Comparison of ENCODE assay signal across 17 cellular contexts in the genomic region with DNA sequence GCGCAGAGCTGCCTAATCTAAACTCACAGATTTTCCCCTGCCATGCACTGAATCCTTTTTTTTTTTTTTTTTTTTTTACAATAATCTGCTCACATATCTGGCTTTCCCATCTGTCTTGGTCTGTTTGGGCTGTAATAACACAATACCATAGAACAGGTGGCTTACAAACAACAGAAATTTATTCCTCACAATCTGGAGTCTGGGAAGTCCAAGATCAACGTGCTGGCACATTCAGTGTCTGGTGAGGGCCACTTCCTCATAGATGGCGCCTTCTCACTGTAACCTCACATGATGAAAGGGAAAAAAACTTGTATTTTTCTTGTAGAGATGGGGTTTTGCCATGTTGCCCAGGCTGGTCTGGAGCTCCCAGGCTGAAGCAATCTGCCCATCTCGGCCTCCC.
"Had no signal": no experiment of that assay in that cellular context is flagged by ENCODE, and none has a peak within 500 bp of the region (broad histone marks: within the 10 kb centered on the region; RNA-seq: fewer than 3 reads in every experiment).

No MANE protein-coding gene starts in this region.

- H3K9ac ChIP-seq: neural progenitor cell had no signal

- H3K4me1 ChIP-seq: foreskin keratinocyte, right lobe of liver, vagina had no signal

- H3K4me2 ChIP-seq: neural progenitor cell, smooth muscle cell had no signal

- H3K36me3 ChIP-seq: lower lobe of right lung, neural progenitor cell, right lobe of liver, thoracic aorta, vagina had no signal

- H3K27ac ChIP-seq: foreskin keratinocyte, lower lobe of right lung, neural progenitor cell, right lobe of liver, thoracic aorta, vagina had no signal

- H3K4me3 ChIP-seq: lower lobe of right lung, neural progenitor cell, right lobe of liver, smooth muscle cell, thoracic aorta, vagina had no signal

- DNase-seq: activated CD4-positive, alpha-beta memory T cell treated with anti-CD3 and anti-CD28 coated beads for 36 hours; activated CD4-positive, alpha-beta T cell treated with anti-CD3 and anti-CD28 coated beads for 48 hours; activated naive CD4-positive, alpha-beta T cell treated with anti-CD3 and anti-CD28 coated beads, Interleukin-2, amount 10 ng/mL, durations not matched to agents 7 days and 5 days; activated naive CD8-positive, alpha-beta T cell treated with anti-CD3 and anti-CD28 coated beads, Interleukin-2, amount 50 U/mL, for 24 hours; effector CD4-positive, alpha-beta T cell; foreskin keratinocyte; kidney; lower lobe of right lung; naive thymus-derived CD8-positive, alpha-beta T cell; right lobe of liver; stimulated activated CD4-positive, alpha-beta T cell treated with anti-CD3 and anti-CD28 coated beads, Interleukin-2, amount 100 ng/mL, for 48 hours; stimulated activated naive CD4-positive, alpha-beta T cell treated with Interleukin-2 at 50 U/mL for 16 hours had no signal

- H3K27me3 ChIP-seq: neural progenitor cell, right lobe of liver, vagina had no signal

- H2AFZ ChIP-seq: neural progenitor cell had no signal

- ATAC-seq: activated naive CD8-positive, alpha-beta T cell treated with anti-CD3 and anti-CD28 coated beads, Interleukin-2, amount 50 U/mL, for 24 hours; foreskin keratinocyte; left lobe of liver; lower lobe of right lung; naive thymus-derived CD8-positive, alpha-beta T cell; right lobe of liver had no signal

- H3K9me3 ChIP-seq: lower lobe of right lung, right lobe of liver, thoracic aorta, vagina had no signal

- FAIRE-seq: kidney had no signal
